Comparison of ENCODE assay signal across 20 cellular contexts in genomic region chr4:101774807-101775206, GRCh38. TPM values are rescaled to one million over a fixed set of nuclear protein-coding genes. Genes with fewer than 3 reads are reported as not detected.
DNase-seq lines count a peak whose midpoint lies in the region; TF ChIP-seq lines count a peak whose summit lies in the region.
"Had no signal": no experiment of that assay in that cellular context is flagged by ENCODE, and none has a peak within 500 bp of the region (broad histone marks: within the 10 kb centered on the region; RNA-seq: fewer than 3 reads in every experiment).

No MANE protein-coding gene starts in this region.

- no peaks in the 10 kb centered on the region for H3K79me2 ChIP-seq in neural progenitor cell (ENCODE audit: low read depth)

- H3K4me1 Mint-ChIP-seq in neural progenitor cell: peaks cover 3% of the 10 kb centered on the region
- H3K4me1 Mint-ChIP-seq in CD14-positive monocyte: no peaks in the 10 kb centered on the region
- H3K4me1 Mint-ChIP-seq: nephron progenitor cell had no signal

- H3K27ac ChIP-seq in neural progenitor cell: no peak overlapping the region
- H3K27ac ChIP-seq in stomach: no peak overlapping the region
- H3K27ac ChIP-seq: ascending aorta, coronary artery, SJCRH30 had no signal

- TF ChIP-seq EP300 in stomach (IDR thresholded peaks at IDR 0.05): no peak

- H3K4me2 ChIP-seq in neural progenitor cell: no peak overlapping the region

- POLR2A ChIA-PET in BJ (lab: Charles Lee): no interaction called here

- H3K9me3 Mint-ChIP-seq in neural progenitor cell (peaks cover 24% of the 10 kb centered on the region), CD14-positive monocyte (peaks cover 2 to 20% (median 9%) of the 10 kb centered on the region in 7 donors)

- no peak for TF ChIP-seq CTCF in BJ (IDR thresholded peaks at IDR 0.05; ENCODE audit: insufficient read depth, low read depth, low read length)
- TF ChIP-seq CTCF in choroid plexus epithelial cell (conservative IDR thresholded peaks at IDR 0.05; ENCODE audit: low read depth, low read length): no peak
- no peak for TF ChIP-seq CTCF in neural progenitor cell (IDR thresholded peaks at IDR 0.05)
- no peak for TF ChIP-seq CTCF in CD14-positive monocyte (IDR thresholded peaks at IDR 0.05)
- TF ChIP-seq CTCF in stomach (IDR thresholded peaks at IDR 0.05): no peak

- H3K27me3 Mint-ChIP-seq in neural progenitor cell (ENCODE audit: insufficient read depth, low read depth) (peaks cover 2% of the 10 kb centered on the region), CD14-positive monocyte (ENCODE audit: low read depth in 3 of 3) (peaks cover 0 to 1% (median 0%) of the 10 kb centered on the region in 3 donors)

- no peak for TF ChIP-seq POLR2A in stomach (IDR thresholded peaks at IDR 0.05)

- intact Hi-C loops in CD14-positive monocyte (cut with micrococcal nuclease): no loop called here
- intact Hi-C loops in stomach (cut with DNase I; ENCODE audit: low total_unique reads): no loop called here

- H4K20me1 ChIP-seq in neural progenitor cell (ENCODE audit: low read depth): no peaks in the 10 kb centered on the region

- 24 to 45% (median 37%) methylated on average over 1 of the region's 1 CpG for WGBS in stomach, 5 donors

- no peak overlapping the region for H2AFZ ChIP-seq in neural progenitor cell (replicated peaks)

- H3K27me3 ChIP-seq in BJ (ENCODE audit: control insufficient read depth, insufficient read depth, low read length) (no peaks in the 10 kb centered on the region), neural progenitor cell (no peaks in the 10 kb centered on the region), stomach (no peaks in the 10 kb centered on the region)
- H3K27me3 ChIP-seq: ascending aorta, SJCRH30 had no signal

- H3K27ac Mint-ChIP-seq in neural progenitor cell (no peak overlapping the region), CD14-positive monocyte (no peak overlapping the region)
- H3K27ac Mint-ChIP-seq: nephron progenitor cell had no signal

- CTCF ChIA-PET in BJ (lab: Yijun Ruan, JAX): no interaction called here

- no peaks in the 10 kb centered on the region for H3K9me3 ChIP-seq in neural progenitor cell (ENCODE audit: low read depth)
- peaks cover 0 to 22% (median 11%) of the 10 kb centered on the region in 4 donors for H3K9me3 ChIP-seq in stomach
- H3K9me3 ChIP-seq: SJCRH30 had no signal

- DNase-seq in BJ (ENCODE audit: low read depth) (peak; percentile 22), NOMO-1 treated with dmso at 0.1 percent for 144 hours (lab: John Stamatoyannopoulos, UW; ENCODE audit: unreplicated experiment) (peak; percentile 23), choroid plexus epithelial cell (ENCODE audit: low read depth) (peak; percentile 65), renal cortical epithelial cell (ENCODE audit: low read depth) (peak; percentile 33), neural progenitor cell (ENCODE audit: low spot score) (no peak), CD14-positive monocyte (ENCODE audit: low spot score) (no peak), stomach (no peak), AML-193 (lab: John Stamatoyannopoulos, UW) (no peak)
- DNase-seq: activated effector memory CD4-positive, alpha-beta T cell treated with anti-CD3 and anti-CD28 coated beads, Interleukin-2, amount 50 U/mL, for 16 hours; GDM1; head of caudate nucleus; NCI-H2081; NCI-H524 treated with DMSO at 0.1 percent for 48 hours; nephron progenitor cell; SJCRH30; T-helper 9 cell had no signal

- H3K9ac ChIP-seq in neural progenitor cell: no peak overlapping the region

- no peak overlapping the region for H3K4me3 ChIP-seq in BJ (ENCODE audit: low read depth, low read length)
- H3K4me3 ChIP-seq in choroid plexus epithelial cell (ENCODE audit: low read depth, low read length): no peak overlapping the region
- H3K4me3 ChIP-seq in neural progenitor cell: no peak overlapping the region
- H3K4me3 ChIP-seq in stomach: no peak overlapping the region
- H3K4me3 ChIP-seq: ascending aorta, coronary artery, K562, SJCRH30 had no signal

- H3K4me1 ChIP-seq in neural progenitor cell: no peaks in the 10 kb centered on the region
- no peaks in the 10 kb centered on the region for H3K4me1 ChIP-seq in stomach
- H3K4me1 ChIP-seq: ascending aorta, SJCRH30 had no signal

- no peaks in the 10 kb centered on the region for H3K36me3 ChIP-seq in BJ (ENCODE audit: control insufficient read depth, insufficient read depth, low read length)
- peaks cover 3% of the 10 kb centered on the region for H3K36me3 ChIP-seq in neural progenitor cell
- H3K36me3 ChIP-seq in stomach: no peaks in the 10 kb centered on the region
- H3K36me3 ChIP-seq: ascending aorta, SJCRH30 had no signal

- H3F3A ChIP-seq in neural progenitor cell (ENCODE audit: low read depth): no peaks in the 10 kb centered on the region

- H3K4me3 Mint-ChIP-seq in neural progenitor cell (no peak overlapping the region), CD14-positive monocyte (no peak overlapping the region)
- H3K4me3 Mint-ChIP-seq: nephron progenitor cell had no signal

- no peaks in the 10 kb centered on the region for H3K36me3 Mint-ChIP-seq in neural progenitor cell
- no peaks in the 10 kb centered on the region for H3K36me3 Mint-ChIP-seq in CD14-positive monocyte

RNA-seq across cellular contexts. Expression of gene BANK1, which starts 15.7 kb away (rescaled TPM):
- polyA plus RNA-seq in BJ (2011; rRNA removed) (0.40 and 0.43 TPM in 2 replicates), CD14-positive monocyte (1 to 10 TPM; 2.6 to 5.2 TPM), stomach (1 to 10 TPM in 1 of 3 donors, under 1 TPM in 2; 0.31 to 2.1 (median 0.44) TPM)
- 0.14 TPM in 1 of 2 replicates, not detected in the other for polyA minus RNA-seq in BJ (2011; rRNA and poly(A)+ RNA removed)
- total RNA-seq in renal cortical epithelial cell (1.0 and 1.9 TPM in 2 replicates), neural progenitor cell (ENCODE audit: low replicate concordance) (0.19 and 0.28 TPM in 2 replicates), stomach (10 to 100 TPM in 2 of 5 donors, 1 to 10 TPM in 2, not detected in 1; 1.1 to 24.3 (median 8.5) TPM)
- total RNA-seq: ascending aorta, K562, pulmonary artery endothelial cell had no signal
- polyA plus RNA-seq: K562 had no signal

Comparison
In these comparisons a context has a peak if more than half of its experiments do, and no peak if none do; other contexts are left out.
1. DNase-seq: peak in BJ (single experiment), NOMO-1 treated with dmso at 0.1 percent for 144 hours (single experiment), choroid plexus epithelial cell (single experiment) and renal cortical epithelial cell (single experiment); none in neural progenitor cell (single experiment), CD14-positive monocyte (single experiment), stomach (single experiment) and AML-193 (0 of 2).